ENCODE assay signal across 9 cellular contexts in genomic region chr5:34415559-34416198, GRCh38.
DNase-seq lines count a peak whose midpoint lies in the region; ATAC-seq and TF ChIP-seq lines count a peak whose summit lies in the region.
"Had no signal": no experiment of that assay in that cellular context is flagged by ENCODE, and none has a peak within 500 bp of the region (broad histone marks: within the 10 kb centered on the region; RNA-seq: fewer than 3 reads in every experiment).

No MANE protein-coding gene starts in this region.

- H3K27ac ChIP-seq in lower lobe of right lung (no peak overlapping the region), spleen (no peak overlapping the region)
- H3K27ac ChIP-seq: left ventricle myocardium inferior had no signal

- peak; percentile 78 for DNase-seq in GM12865 (ENCODE audit: low read depth)
- peak; percentile 34 for DNase-seq in dedifferentiated amniotic fluid mesenchymal stem cell (ENCODE audit: extremely low spot score)
- no peak for DNase-seq in lower lobe of right lung
- DNase-seq in spleen = no peak
- no peak for DNase-seq in DMS79 treated with DMSO at 0.1 percent for 48 hours (lab: John Stamatoyannopoulos, UW)
- no peak for DNase-seq in DMS153 treated with DMSO at 0.1 percent for 48 hours (lab: John Stamatoyannopoulos, UW; ENCODE audit: unreplicated experiment)
- DNase-seq: left ventricle myocardium inferior had no signal

- H3K9me3 ChIP-seq in lower lobe of right lung = no peaks in the 10 kb centered on the region
- H3K9me3 ChIP-seq in spleen = peaks cover 0 to 22% (median 13%) of the 10 kb centered on the region in 8 donors

- WGBS in spleen, 5 donors = 52 to 57% (median 54%) methylated on average over 2 of the region's 2 CpGs

- no peaks in the 10 kb centered on the region for H3K36me3 ChIP-seq in lower lobe of right lung
- H3K36me3 ChIP-seq in spleen = no peaks in the 10 kb centered on the region
- H3K36me3 ChIP-seq: left ventricle myocardium inferior had no signal

- H3K4me3 ChIP-seq in GM12865 (ENCODE audit: low read depth, low read length) = no peak overlapping the region
- H3K4me3 ChIP-seq in lower lobe of right lung = no peak overlapping the region
- H3K4me3 ChIP-seq in spleen = no peak overlapping the region
- H3K4me3 ChIP-seq: left ventricle myocardium inferior had no signal

- intact Hi-C loops in lower lobe of right lung (cut with DNase I) = no loop called here
- intact Hi-C loops in spleen (cut with DNase I; ENCODE audit: low total_unique reads) = no loop called here

- no peak for TF ChIP-seq POLR2A in spleen (IDR thresholded peaks at IDR 0.05)

- H3K4me1 ChIP-seq in lower lobe of right lung (no peaks in the 10 kb centered on the region), spleen (no peaks in the 10 kb centered on the region)
- H3K4me1 ChIP-seq: left ventricle myocardium inferior had no signal

- no peak for TF ChIP-seq CTCF in GM12865 (IDR thresholded peaks at IDR 0.05; ENCODE audit: insufficient read depth, low read depth, low read length, missing control alignments)
- no peak for TF ChIP-seq CTCF in lower lobe of right lung (IDR thresholded peaks at IDR 0.05)
- TF ChIP-seq CTCF in spleen (IDR thresholded peaks at IDR 0.05 in 8 of 11, conservative IDR thresholded peaks at IDR 0.05 in 3 of 11) = no peak

- H3K27me3 ChIP-seq in lower lobe of right lung (ENCODE audit: low read depth) (no peaks in the 10 kb centered on the region), spleen (replicated peaks in 1 of 7) (no peaks in the 10 kb centered on the region)

- ATAC-seq in GM21367 (IDR thresholded peaks at IDR 0.05; ENCODE audit: unreplicated experiment) (peak; percentile 100), HG03135 (IDR thresholded peaks at IDR 0.05; ENCODE audit: unreplicated experiment) (peak; percentile 100), lower lobe of right lung (no peak)

Comparison
In these comparisons a context has a peak if more than half of its experiments do, and no peak if none do; other contexts are left out.
1. DNase-seq: peak in GM12865 (single experiment) and dedifferentiated amniotic fluid mesenchymal stem cell (single experiment); none in lower lobe of right lung (single experiment), spleen (single experiment), DMS79 treated with DMSO at 0.1 percent for 48 hours (single experiment) and DMS153 treated with DMSO at 0.1 percent for 48 hours (single experiment).
2. ATAC-seq: peak in GM21367 (single experiment) and HG03135 (single experiment); none in lower lobe of right lung (0 of 2).